ENCODE assay signal across 24 cellular contexts in the genomic region with DNA sequence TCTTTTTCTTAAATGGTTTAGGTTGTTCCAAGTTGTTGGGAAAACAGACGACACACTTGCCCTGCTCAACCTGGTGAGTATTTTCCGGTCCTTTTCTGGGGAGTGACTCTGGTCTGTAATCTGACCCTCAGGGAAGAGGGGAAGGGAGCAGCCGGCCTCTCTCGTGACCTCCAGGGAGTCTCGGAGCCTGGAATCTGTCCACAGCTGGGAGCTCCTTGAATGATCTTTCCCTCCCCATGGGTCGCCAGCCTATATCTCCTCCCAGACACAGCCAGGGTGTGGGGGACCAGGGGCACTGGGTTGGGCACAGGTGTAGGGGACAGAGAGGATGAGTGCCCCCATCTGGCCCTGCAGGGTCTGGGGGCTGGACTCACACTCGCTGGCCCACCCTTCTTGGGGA. TPM values are rescaled to one million over a fixed set of nuclear protein-coding genes. Genes with fewer than 3 reads are reported as not detected.
"Had no signal": no experiment of that assay in that cellular context is flagged by ENCODE, and none has a peak within 500 bp of the region (broad histone marks: within the 10 kb centered on the region; RNA-seq: fewer than 3 reads in every experiment).

No MANE protein-coding gene starts in this region.

- H3K9me3 ChIP-seq: neutrophil, SK-N-SH, transverse colon had no signal

- H3K4me1 Mint-ChIP-seq: activated CD8-positive, alpha-beta memory T cell treated with anti-CD3 and anti-CD28 coated beads, Interleukin-2, amount 10 ng/mL, durations not matched to agents 7 days and 5 days; activated naive CD8-positive, alpha-beta T cell treated with anti-CD3 and anti-CD28 coated beads for 36 hours; immature natural killer cell had no signal

- H3K4me3 Mint-ChIP-seq: activated CD8-positive, alpha-beta memory T cell treated with anti-CD3 and anti-CD28 coated beads, Interleukin-2, amount 10 ng/mL, durations not matched to agents 7 days and 5 days; activated naive CD8-positive, alpha-beta T cell treated with anti-CD3 and anti-CD28 coated beads for 36 hours; activated T-cell treated with anti-CD3 and anti-CD28 coated beads, Interleukin-2, amount 50 U/mL, for 4 hours; central memory CD8-positive, alpha-beta T cell; immature natural killer cell; naive B cell; stimulated activated naive B cell treated with anti-CD40 and anti-IgM and Interleukin-4, amounts not matched to agents 10 μg/mL and 1 μg/mL and 100 μg/mL, for 72 hours; T-cell had no signal

- H3K27me3 ChIP-seq: brain microvascular endothelial cell, transverse colon had no signal

- H3K36me3 Mint-ChIP-seq: activated naive CD8-positive, alpha-beta T cell treated with anti-CD3 and anti-CD28 coated beads for 36 hours had no signal

- H3K4me2 ChIP-seq: SK-N-SH had no signal

- H3K9me3 Mint-ChIP-seq: activated naive CD8-positive, alpha-beta T cell treated with anti-CD3 and anti-CD28 coated beads for 36 hours; activated T-cell treated with anti-CD3 and anti-CD28 coated beads, Interleukin-2, amount 50 U/mL, for 4 hours; central memory CD8-positive, alpha-beta T cell; immature natural killer cell; naive B cell; stimulated activated naive B cell treated with anti-CD40 and anti-IgM and Interleukin-4, amounts not matched to agents 10 μg/mL and 1 μg/mL and 100 μg/mL, for 72 hours; T-cell had no signal

- H3K4me1 ChIP-seq: foreskin keratinocyte, transverse colon had no signal

- H3K4me3 ChIP-seq: lung, transverse colon had no signal

- DNase-seq: activated CD4-positive, alpha-beta T cell treated with anti-CD3 and anti-CD28 coated beads, Interleukin-2, amount 50 U/mL, for 4 hours; activated CD8-positive, alpha-beta memory T cell treated with anti-CD3 and anti-CD28 coated beads, Interleukin-2, amount 10 ng/mL, durations not matched to agents 7 days and 5 days; activated gamma-delta T cell; activated naive CD8-positive, alpha-beta T cell treated with anti-CD3 and anti-CD28 coated beads for 36 hours; activated T-cell treated with anti-CD3 and anti-CD28 coated beads, Interleukin-2, amount 50 U/mL, for 4 hours; amygdala; brain microvascular endothelial cell; cortex of kidney; effector CD8-positive, alpha-beta T cell; foreskin keratinocyte; immature natural killer cell; left colon; naive B cell; stimulated activated CD4-positive, alpha-beta T cell treated with anti-CD3 and anti-CD28 coated beads, Interleukin-15, amount 100 ng/mL, for 24 hours; stimulated activated CD4-positive, alpha-beta T cell treated with anti-CD3 and anti-CD28 coated beads, Interleukin-4, amount 100 ng/mL, for 1 hour; stimulated activated naive B cell treated with anti-CD40 and anti-IgM and Interleukin-4, amounts not matched to agents 10 μg/mL and 1 μg/mL and 100 μg/mL, for 72 hours; T-cell; T-helper 9 cell; transverse colon had no signal

- H3K27ac ChIP-seq: brain microvascular endothelial cell, foreskin keratinocyte, neutrophil, transverse colon had no signal

- H3K27me3 Mint-ChIP-seq: activated CD8-positive, alpha-beta memory T cell treated with anti-CD3 and anti-CD28 coated beads, Interleukin-2, amount 10 ng/mL, durations not matched to agents 7 days and 5 days; activated naive CD8-positive, alpha-beta T cell treated with anti-CD3 and anti-CD28 coated beads for 36 hours; central memory CD8-positive, alpha-beta T cell; naive B cell; stimulated activated naive B cell treated with anti-CD40 and anti-IgM and Interleukin-4, amounts not matched to agents 10 μg/mL and 1 μg/mL and 100 μg/mL, for 72 hours; T-cell had no signal

- H3K27ac Mint-ChIP-seq: activated CD8-positive, alpha-beta memory T cell treated with anti-CD3 and anti-CD28 coated beads, Interleukin-2, amount 10 ng/mL, durations not matched to agents 7 days and 5 days; activated naive CD8-positive, alpha-beta T cell treated with anti-CD3 and anti-CD28 coated beads for 36 hours; naive B cell; stimulated activated naive B cell treated with anti-CD40 and anti-IgM and Interleukin-4, amounts not matched to agents 10 μg/mL and 1 μg/mL and 100 μg/mL, for 72 hours; T-cell had no signal

RNA-seq across cellular contexts. Expression of a gene that starts 42.0 kb away (rescaled TPM):
- total RNA-seq: activated CD8-positive, alpha-beta memory T cell treated with anti-CD3 and anti-CD28 coated beads, Interleukin-2, amount 10 ng/mL, durations not matched to agents 7 days and 5 days; foreskin keratinocyte; skeletal muscle tissue had no signal
